9 cellular contexts compared by ENCODE assay signal in the genomic region with DNA sequence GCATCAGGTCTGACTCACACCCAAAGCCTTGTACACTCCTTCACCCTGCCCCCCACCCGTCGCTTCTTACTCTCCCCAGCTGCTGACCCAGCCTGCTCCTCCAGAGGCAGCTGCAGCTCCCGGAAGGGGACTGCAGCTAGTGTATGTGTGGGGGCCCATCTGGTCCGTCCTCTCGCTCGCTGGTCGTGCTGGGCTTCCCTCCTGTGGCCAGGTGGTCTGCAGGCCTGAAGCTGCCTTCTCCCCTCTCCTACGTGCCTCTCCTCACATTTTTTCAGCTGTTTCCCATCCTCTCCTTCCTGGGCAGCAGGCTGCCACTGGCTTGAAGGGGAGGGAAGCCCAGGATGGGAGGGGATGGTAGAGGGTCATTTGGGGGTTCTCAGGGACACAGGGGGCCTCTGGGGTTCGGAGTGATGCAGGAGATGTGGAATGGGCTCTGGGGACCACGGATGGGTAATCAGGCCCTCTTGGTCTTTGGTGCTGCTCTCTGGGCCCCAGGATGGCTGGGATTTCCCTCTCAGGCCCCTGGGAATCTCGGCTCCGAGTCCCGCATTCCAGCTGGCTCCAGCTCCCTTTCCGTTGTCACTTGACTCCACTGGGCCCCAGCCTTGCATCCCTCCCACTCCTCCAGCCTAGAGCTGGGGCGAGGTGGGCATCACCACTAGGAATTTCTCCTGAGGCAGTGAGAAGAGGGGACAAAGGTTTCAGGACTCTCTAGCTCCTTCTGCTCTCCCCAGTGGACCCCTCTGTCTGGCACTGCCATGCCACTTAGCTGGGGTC. TPM values are rescaled to one million over a fixed set of nuclear protein-coding genes. Genes with fewer than 3 reads are reported as not detected.
DNase-seq lines count a peak whose midpoint lies in the region; ATAC-seq and TF ChIP-seq lines count a peak whose summit lies in the region.
"Had no signal": no experiment of that assay in that cellular context is flagged by ENCODE, and none has a peak within 500 bp of the region (broad histone marks: within the 10 kb centered on the region; RNA-seq: fewer than 3 reads in every experiment).

No MANE protein-coding gene starts in this region.

- H3K27me3 ChIP-seq in skeletal muscle satellite cell (ENCODE audit: control insufficient read depth, insufficient read depth, low read length), result no peaks in the 10 kb centered on the region

- intact Hi-C loops in activated B cell treated with CpG ODN at 0.5 μM for 24 hours (cut with micrococcal nuclease), result no loop called here
- intact Hi-C loops in activated T-helper 1 cell treated with anti-CD3 and anti-CD28 coated beads, Interleukin-12 subunit alpha, Interleukin-12 subunit beta, Interleukin-2, Interleukin-4 antibody, amounts not matched to agents 30 ng/mL and 10 ng/mL and 1 ng/mL, durations not matched to agents 14 hours and 24 hours and 36 hours (cut with micrococcal nuclease), result loop anchor here (5.0 kb wide), 1 partner anchor 265 kb away; the partner anchor contains the start of genes MRPS18B and PPP1R10

- H3K36me3 Mint-ChIP-seq in activated B cell treated with CpG ODN at 0.5 μM for 24 hours (ENCODE audit: low read depth), result no peaks in the 10 kb centered on the region
- H3K36me3 Mint-ChIP-seq in activated T-helper 1 cell treated with anti-CD3 and anti-CD28 coated beads, Interleukin-12 subunit alpha, Interleukin-12 subunit beta, Interleukin-2, Interleukin-4 antibody, amounts not matched to agents 30 ng/mL and 10 ng/mL and 1 ng/mL, durations not matched to agents 14 hours and 24 hours and 36 hours (ENCODE audit: low read depth), result no peaks in the 10 kb centered on the region

- POLR2A ChIA-PET in activated B cell treated with CpG ODN at 0.5 μM for 24 hours (lab: Charles Lee), result interaction anchor here (0.5 to 3.7 kb wide), 5 partner anchors 25 to 284 kb away, joined by 3 to 22 read pairs (median 5); partner anchors contain the start of gene VARS2

- H3K36me3 ChIP-seq in skeletal muscle satellite cell (ENCODE audit: insufficient read depth, low read length), result no peaks in the 10 kb centered on the region

- TF ChIP-seq CTCF in activated B cell treated with CpG ODN at 0.5 μM for 24 hours (IDR thresholded peaks at IDR 0.05), result no peak

- peak; percentile 54 for DNase-seq in HCEC 1CT
- DNase-seq in activated B cell treated with CpG ODN at 0.5 μM for 24 hours, result peak; percentile 7
- DNase-seq in COLO829 (ENCODE audit: low spot score), result no peak
- DNase-seq in SW 1271 (lab: John Stamatoyannopoulos, UW), result no peak
- no peak for DNase-seq in activated T-helper 1 cell treated with anti-CD3 and anti-CD28 coated beads, Interleukin-12 subunit alpha, Interleukin-12 subunit beta, Interleukin-2, Interleukin-4 antibody, amounts not matched to agents 30 ng/mL and 10 ng/mL and 1 ng/mL, durations not matched to agents 14 hours and 24 hours and 36 hours (ENCODE audit: low spot score)

- ATAC-seq in activated B cell treated with CpG ODN at 0.5 μM for 24 hours (ENCODE audit: low read depth) (no peak), HG03342 (IDR thresholded peaks at IDR 0.05; ENCODE audit: unreplicated experiment) (no peak)

- peaks cover 69% of the 10 kb centered on the region for H3K4me1 Mint-ChIP-seq in activated B cell treated with CpG ODN at 0.5 μM for 24 hours
- H3K4me1 Mint-ChIP-seq in activated T-helper 1 cell treated with anti-CD3 and anti-CD28 coated beads, Interleukin-12 subunit alpha, Interleukin-12 subunit beta, Interleukin-2, Interleukin-4 antibody, amounts not matched to agents 30 ng/mL and 10 ng/mL and 1 ng/mL, durations not matched to agents 14 hours and 24 hours and 36 hours (ENCODE audit: low read depth), result peaks cover 57% of the 10 kb centered on the region

- no peaks in the 10 kb centered on the region for H3K27me3 Mint-ChIP-seq in activated B cell treated with CpG ODN at 0.5 μM for 24 hours
- peaks cover 3% of the 10 kb centered on the region for H3K27me3 Mint-ChIP-seq in activated T-helper 1 cell treated with anti-CD3 and anti-CD28 coated beads, Interleukin-12 subunit alpha, Interleukin-12 subunit beta, Interleukin-2, Interleukin-4 antibody, amounts not matched to agents 30 ng/mL and 10 ng/mL and 1 ng/mL, durations not matched to agents 14 hours and 24 hours and 36 hours (ENCODE audit: insufficient read depth)

- H3K4me3 ChIP-seq in iPS-18c (ENCODE audit: insufficient read depth, low read depth, low read length), result peak overlapping the region; percentile 42
- H3K4me3 ChIP-seq in skeletal muscle satellite cell (ENCODE audit: low read length), result peak overlapping the region; percentile 2

- H3K4me2 ChIP-seq in skeletal muscle satellite cell (ENCODE audit: low read length), result peak overlapping the region; percentile 24

- H3K9ac ChIP-seq in skeletal muscle satellite cell (ENCODE audit: low read depth, low read length), result peak overlapping the region; percentile 22

- no peak overlapping the region for H3K4me3 Mint-ChIP-seq in activated B cell treated with CpG ODN at 0.5 μM for 24 hours
- no peak overlapping the region for H3K4me3 Mint-ChIP-seq in activated T-helper 1 cell treated with anti-CD3 and anti-CD28 coated beads, Interleukin-12 subunit alpha, Interleukin-12 subunit beta, Interleukin-2, Interleukin-4 antibody, amounts not matched to agents 30 ng/mL and 10 ng/mL and 1 ng/mL, durations not matched to agents 14 hours and 24 hours and 36 hours

- CTCF ChIA-PET in activated B cell treated with CpG ODN at 0.5 μM for 24 hours (lab: Charles Lee), result interaction anchor here (0.7 to 1.2 kb wide), 5 partner anchors 32 to 198 kb away, joined by 3 to 5 read pairs (median 3); partner anchors contain the start of gene VARS2

- H3K9me3 ChIP-seq in iPS-18c (ENCODE audit: control insufficient read depth, insufficient read depth, low read length) (no peaks in the 10 kb centered on the region), skeletal muscle satellite cell (replicated peaks; ENCODE audit: low read length) (no peaks in the 10 kb centered on the region)

- H3K27ac Mint-ChIP-seq in activated B cell treated with CpG ODN at 0.5 μM for 24 hours, result peak overlapping the region; percentile 77
- no peak overlapping the region for H3K27ac Mint-ChIP-seq in activated T-helper 1 cell treated with anti-CD3 and anti-CD28 coated beads, Interleukin-12 subunit alpha, Interleukin-12 subunit beta, Interleukin-2, Interleukin-4 antibody, amounts not matched to agents 30 ng/mL and 10 ng/mL and 1 ng/mL, durations not matched to agents 14 hours and 24 hours and 36 hours

- peaks cover 45% of the 10 kb centered on the region for H3K4me1 ChIP-seq in skeletal muscle satellite cell (ENCODE audit: control insufficient read depth, insufficient read depth, low read length)

- no peaks in the 10 kb centered on the region for H3K9me3 Mint-ChIP-seq in activated B cell treated with CpG ODN at 0.5 μM for 24 hours
- H3K9me3 Mint-ChIP-seq in activated T-helper 1 cell treated with anti-CD3 and anti-CD28 coated beads, Interleukin-12 subunit alpha, Interleukin-12 subunit beta, Interleukin-2, Interleukin-4 antibody, amounts not matched to agents 30 ng/mL and 10 ng/mL and 1 ng/mL, durations not matched to agents 14 hours and 24 hours and 36 hours, result no peaks in the 10 kb centered on the region

RNA-seq across cellular contexts. Expression of gene DDR1, which starts 2.1 kb away (rescaled TPM):
- total RNA-seq in activated B cell treated with CpG ODN at 0.5 μM for 24 hours, result 16.8 and 18.7 TPM in 2 replicates
- total RNA-seq in skeletal muscle satellite cell (2012; rRNA removed), result 3.8 and 3.9 TPM in 2 replicates
- total RNA-seq in activated T-helper 1 cell treated with anti-CD3 and anti-CD28 coated beads, Interleukin-12 subunit alpha, Interleukin-12 subunit beta, Interleukin-2, Interleukin-4 antibody, amounts not matched to agents 30 ng/mL and 10 ng/mL and 1 ng/mL, durations not matched to agents 14 hours and 24 hours and 36 hours, result 21.4 and 24.8 TPM in 2 replicates

RNA-seq across cellular contexts. Expression of gene GTF2H4, which starts 25.8 kb away (rescaled TPM):
- 37.8 and 42.3 TPM in 2 replicates for total RNA-seq in activated B cell treated with CpG ODN at 0.5 μM for 24 hours
- 6.3 and 7.0 TPM in 2 replicates for total RNA-seq in skeletal muscle satellite cell (2012; rRNA removed)
- 65.3 and 71.3 TPM in 2 replicates for total RNA-seq in activated T-helper 1 cell treated with anti-CD3 and anti-CD28 coated beads, Interleukin-12 subunit alpha, Interleukin-12 subunit beta, Interleukin-2, Interleukin-4 antibody, amounts not matched to agents 30 ng/mL and 10 ng/mL and 1 ng/mL, durations not matched to agents 14 hours and 24 hours and 36 hours

RNA-seq across cellular contexts. Expression of gene VARS2, which starts 31.9 kb away (rescaled TPM):
- 39.4 and 47.8 TPM in 2 replicates for total RNA-seq in activated B cell treated with CpG ODN at 0.5 μM for 24 hours
- 13.9 and 15.9 TPM in 2 replicates for total RNA-seq in skeletal muscle satellite cell (2012; rRNA removed)
- 74.0 and 76.0 TPM in 2 replicates for total RNA-seq in activated T-helper 1 cell treated with anti-CD3 and anti-CD28 coated beads, Interleukin-12 subunit alpha, Interleukin-12 subunit beta, Interleukin-2, Interleukin-4 antibody, amounts not matched to agents 30 ng/mL and 10 ng/mL and 1 ng/mL, durations not matched to agents 14 hours and 24 hours and 36 hours

RNA-seq across cellular contexts. Expression of gene SFTA2, which starts 49.8 kb away (rescaled TPM):
- not detected in 2 replicates for total RNA-seq in activated B cell treated with CpG ODN at 0.5 μM for 24 hours
- total RNA-seq in skeletal muscle satellite cell (2012; rRNA removed), result not detected in 2 replicates
- total RNA-seq in activated T-helper 1 cell treated with anti-CD3 and anti-CD28 coated beads, Interleukin-12 subunit alpha, Interleukin-12 subunit beta, Interleukin-2, Interleukin-4 antibody, amounts not matched to agents 30 ng/mL and 10 ng/mL and 1 ng/mL, durations not matched to agents 14 hours and 24 hours and 36 hours, result not detected in 2 replicates
- total RNA-seq: NCI-H460 had no signal

RNA-seq across cellular contexts. Expression of gene MUCL3, which starts 58.6 kb away (rescaled TPM):
- total RNA-seq in activated B cell treated with CpG ODN at 0.5 μM for 24 hours, result not detected in 2 replicates
- total RNA-seq in skeletal muscle satellite cell (2012; rRNA removed), result not detected in 2 replicates
- not detected in 2 replicates for total RNA-seq in activated T-helper 1 cell treated with anti-CD3 and anti-CD28 coated beads, Interleukin-12 subunit alpha, Interleukin-12 subunit beta, Interleukin-2, Interleukin-4 antibody, amounts not matched to agents 30 ng/mL and 10 ng/mL and 1 ng/mL, durations not matched to agents 14 hours and 24 hours and 36 hours

Comparison
In these comparisons a context has a peak if more than half of its experiments do, and no peak if none do; other contexts are left out.
1. DNase-seq: peak in HCEC 1CT (single experiment) and activated B cell treated with CpG ODN at 0.5 μM for 24 hours (single experiment); none in COLO829 (single experiment), SW 1271 (0 of 2) and activated T-helper 1 cell treated with anti-CD3 and anti-CD28 coated beads, Interleukin-12 subunit alpha, Interleukin-12 subunit beta, Interleukin-2, Interleukin-4 antibody, amounts not matched to agents 30 ng/mL and 10 ng/mL and 1 ng/mL, durations not matched to agents 14 hours and 24 hours and 36 hours (single experiment).